Comparison of ENCODE assay signal across 7 cellular contexts in genomic region chr20:62546606-62547005, GRCh38.
"Had no signal": no experiment of that assay in that cellular context is flagged by ENCODE, and none has a peak within 500 bp of the region (broad histone marks: within the 10 kb centered on the region; RNA-seq: fewer than 3 reads in every experiment).

No MANE protein-coding gene starts in this region.

- H3K4me2 ChIP-seq: GM23338 had no signal

- H3K4me3 ChIP-seq: GM23338 had no signal

- DNase-seq: H9, HCEC 1CT, KG1 had no signal

- H3K27ac ChIP-seq: HL-60 had no signal

- ATAC-seq: GM23338 had no signal

- FAIRE-seq: H1, H54 had no signal

- H2AFZ ChIP-seq: GM23338 had no signal
